In genomic region chr10:70233109-70233938, GRCh38 we compare ENCODE assay signal across 8 cellular contexts. TPM values are rescaled to one million over a fixed set of nuclear protein-coding genes. Genes with fewer than 3 reads are reported as not detected.
DNase-seq lines count a peak whose midpoint lies in the region; ATAC-seq and TF ChIP-seq lines count a peak whose summit lies in the region.

PPA1 (minus strand) TSS chr10:70233429; CDS start chr10:70233327, 102 bp downstream.

- peak within 1 kb of the TSS; percentile 96 for H3K9ac ChIP-seq in adipocyte (ENCODE audit: low read length)

- ATAC-seq in HG02763 (IDR thresholded peaks at IDR 0.05; ENCODE audit: unreplicated experiment) = peak; percentile 87

- peak within 1 kb of the TSS; percentile 98 for H3K4me3 Mint-ChIP-seq in type B pancreatic cell

- peaks cover 16% of the 10 kb centered on the region for H3K4me1 Mint-ChIP-seq in type B pancreatic cell (ENCODE audit: unreplicated experiment)

- peaks cover 8% of the 10 kb centered on the region for H3K36me3 Mint-ChIP-seq in type B pancreatic cell

- peak within 1 kb of the TSS; percentile 95 for H3K4me3 ChIP-seq in adipocyte (ENCODE audit: low read length)

- intact Hi-C loops in cardiac septum (cut with DNase I) = loop anchor here (5.0 kb wide), 2 partner anchors 114 to 149 kb away; partner anchors contain the start of gene LRRC20

- H3K27me3 ChIP-seq in adipocyte (replicated peaks; ENCODE audit: control insufficient read depth, insufficient read depth, low read length) = no peaks in the 10 kb centered on the region

- peaks cover 20% of the 10 kb centered on the region for H3K36me3 ChIP-seq in adipocyte (ENCODE audit: control insufficient read depth, insufficient read depth, low read length, severe bottlenecking)

- peak; percentile 65 for DNase-seq in NCI-H1417 treated with DMSO at 0.1 percent for 48 hours (lab: John Stamatoyannopoulos, UW)
- peak; percentile 92 for DNase-seq in SW480 (ENCODE audit: low spot score)
- DNase-seq in adipocyte (ENCODE audit: low read depth) = peak; percentile 99
- peak; percentile 99 for DNase-seq in cardiac septum (ENCODE audit: low spot score)
- peak; percentile 97 for DNase-seq in pons (ENCODE audit: low spot score)
- peak; percentile 99 for DNase-seq in type B pancreatic cell (ENCODE audit: extremely low spot score, unreplicated experiment)

- TF ChIP-seq CTCF in GM12874 (IDR thresholded peaks at IDR 0.05; ENCODE audit: insufficient read depth, low read depth, low read length) = peak; percentile 33; the same call in 1 of the 2 replicates
- TF ChIP-seq CTCF in type B pancreatic cell (conservative IDR thresholded peaks at IDR 0.05) = peak; percentile 54

- peak within 1 kb of the TSS; percentile 97 for H3K27ac Mint-ChIP-seq in type B pancreatic cell

- peaks cover 31% of the 10 kb centered on the region for H3K4me1 ChIP-seq in adipocyte (ENCODE audit: control insufficient read depth, insufficient read depth, low read length)

- H3K9me3 Mint-ChIP-seq in type B pancreatic cell = no peaks in the 10 kb centered on the region

- no peaks in the 10 kb centered on the region for H3K9me3 ChIP-seq in adipocyte (ENCODE audit: control insufficient read depth, low read length)

- no peaks in the 10 kb centered on the region for H3K27me3 Mint-ChIP-seq in type B pancreatic cell

RNA-seq across cellular contexts. Expression of gene PPA1, which starts in this region (rescaled TPM):
- 68.6 TPM for total RNA-seq in cardiac septum
- total RNA-seq in type B pancreatic cell (ENCODE audit: low replicate concordance) = 105 and 110 TPM in 2 replicates

Comparison
In these comparisons a context has a peak if more than half of its experiments do, and no peak if none do; other contexts are left out.
1. Peak in every context shown above with its lines: DNase-seq, ATAC-seq and H3K4me3 ChIP-seq.